ENCODE assay signal across 17 cellular contexts in genomic region chr3:130379274-130379673, GRCh38. TPM values are rescaled to one million over a fixed set of nuclear protein-coding genes. Genes with fewer than 3 reads are reported as not detected.
"Had no signal": no experiment of that assay in that cellular context is flagged by ENCODE, and none has a peak within 500 bp of the region (broad histone marks: within the 10 kb centered on the region; RNA-seq: fewer than 3 reads in every experiment).

No MANE protein-coding gene starts in this region.

- H3K4me3 ChIP-seq: esophagus squamous epithelium, gastrocnemius medialis, pancreas, skin epidermis, stomach, thoracic aorta, vagina had no signal

- ATAC-seq: activated CD8-positive, alpha-beta T cell treated with anti-CD3 and anti-CD28 coated beads for 36 hours; activated naive CD8-positive, alpha-beta T cell treated with anti-CD3 and anti-CD28 coated beads, Interleukin-2, amount 50 U/mL, for 24 hours; effector memory CD8-positive, alpha-beta T cell; gastrocnemius medialis; pancreas had no signal

- DNase-seq: activated CD4-positive, alpha-beta T cell treated with anti-CD3 and anti-CD28 coated beads for 4 hours; activated CD8-positive, alpha-beta memory T cell treated with anti-CD3 and anti-CD28 coated beads, Interleukin-2, amount 50 U/mL, for 48 hours; activated CD8-positive, alpha-beta T cell treated with anti-CD3 and anti-CD28 coated beads for 36 hours; activated naive CD4-positive, alpha-beta T cell treated with Interleukin-2 at 50 U/mL for 16 hours; activated naive CD8-positive, alpha-beta T cell treated with anti-CD3 and anti-CD28 coated beads, Interleukin-2, amount 50 U/mL, for 24 hours; effector memory CD8-positive, alpha-beta T cell; esophagus squamous epithelium; gastrocnemius medialis; kidney glomerular epithelial cell; pancreas; retina; stomach; T1000; WERI-Rb-1 had no signal

RNA-seq across cellular contexts. Expression of gene COL6A5, which starts 33.8 kb away (rescaled TPM):
- total RNA-seq: activated CD8-positive, alpha-beta T cell treated with anti-CD3 and anti-CD28 coated beads for 36 hours; gastrocnemius medialis; thoracic aorta; vagina had no signal
